Comparison of ENCODE assay signal across 1 cellular context in genomic region chr10:53025172-53025651, GRCh38.
TF ChIP-seq lines count a peak whose summit lies in the region.

No MANE protein-coding gene starts in this region.

TF ChIP-seq in IMR-90, 13 proteins besides CTCF, POLR2A, EP300 and RAD21:
- TF ChIP-seq ELK1 (IDR thresholded peaks at IDR 0.05; ENCODE audit: borderline replicate concordance, low read depth, low read length) (no peak), FOS (IDR thresholded peaks at IDR 0.05; ENCODE audit: low read depth, low read length) (no peak), BHLHE40 (IDR thresholded peaks at IDR 0.05; ENCODE audit: low read depth, low read length) (no peak), CHD1 (IDR thresholded peaks at IDR 0.05; ENCODE audit: low read depth, low read length) (no peak), SMC3 (IDR thresholded peaks at IDR 0.05; ENCODE audit: low read depth, low read length) (no peak), NFE2L2 (IDR thresholded peaks at IDR 0.05; ENCODE audit: low read depth, low read length) (no peak), CEBPB (IDR thresholded peaks at IDR 0.05; ENCODE audit: low read depth, low read length) (no peak), RCOR1 (IDR thresholded peaks at IDR 0.05; ENCODE audit: insufficient replicate concordance, low read length) (no peak), MAZ (IDR thresholded peaks at IDR 0.05; ENCODE audit: borderline replicate concordance, low read depth, low read length) (no peak), USF2 (IDR thresholded peaks at IDR 0.05; ENCODE audit: low read depth, low read length) (no peak), MXI1 (IDR thresholded peaks at IDR 0.05; ENCODE audit: borderline replicate concordance, low read depth, low read length) (no peak), RFX5 (IDR thresholded peaks at IDR 0.05; ENCODE audit: low read depth, low read length) (no peak), MAFK (IDR thresholded peaks at IDR 0.05; ENCODE audit: low read depth, low read length) (no peak)
